Comparison of ENCODE assay signal across 28 cellular contexts in genomic region chrX:925094-925493, GRCh38.
"Had no signal": no experiment of that assay in that cellular context is flagged by ENCODE, and none has a peak within 500 bp of the region (broad histone marks: within the 10 kb centered on the region; RNA-seq: fewer than 3 reads in every experiment).

No MANE protein-coding gene starts in this region.

- H3K79me2 ChIP-seq: hepatocyte had no signal

- H3K36me3 ChIP-seq: colonic mucosa, esophagus muscularis mucosa, esophagus squamous epithelium, gastrocnemius medialis, gastroesophageal sphincter, heart left ventricle, heart right ventricle had no signal

- H3K4me1 ChIP-seq: colonic mucosa, esophagus muscularis mucosa, esophagus squamous epithelium, foreskin keratinocyte, gastrocnemius medialis, gastroesophageal sphincter, heart left ventricle, heart right ventricle had no signal

- H3K4me3 ChIP-seq: colonic mucosa, coronary artery, dorsolateral prefrontal cortex, esophagus muscularis mucosa, esophagus squamous epithelium, gastrocnemius medialis, gastroesophageal sphincter, heart left ventricle, heart right ventricle, hepatocyte had no signal

- H3K9me3 ChIP-seq: colonic mucosa, gastrocnemius medialis had no signal

- H3K4me2 ChIP-seq: hepatocyte had no signal

- ATAC-seq: effector memory CD8-positive, alpha-beta T cell; esophagus mucosa; foreskin keratinocyte; gastrocnemius medialis; gastroesophageal sphincter; heart left ventricle; heart right ventricle had no signal

- H3K27ac ChIP-seq: colonic mucosa, coronary artery, dorsolateral prefrontal cortex, epithelial cell of prostate, esophagus muscularis mucosa, esophagus squamous epithelium, foreskin keratinocyte, gastrocnemius medialis, gastroesophageal sphincter, heart left ventricle, heart right ventricle, hepatocyte had no signal

- H3K27me3 ChIP-seq: colonic mucosa, esophagus squamous epithelium, foreskin keratinocyte, heart left ventricle, heart right ventricle, hepatocyte had no signal

- H2AFZ ChIP-seq: hepatocyte had no signal

- DNase-seq: colonic mucosa; cortex of kidney; dermis blood vessel endothelial cell; dorsolateral prefrontal cortex; effector CD4-positive, alpha-beta T cell; effector CD8-positive, alpha-beta T cell; effector memory CD4-positive, alpha-beta T cell; effector memory CD8-positive, alpha-beta T cell; endodermal cell; erythroblast; esophagus squamous epithelium; foreskin fibroblast; foreskin keratinocyte; foreskin melanocyte; gastrocnemius medialis; glutamatergic neuron; head of caudate nucleus; heart left ventricle; heart right ventricle had no signal

- FAIRE-seq: endometrium, endothelial cell of umbilical vein, frontal cortex had no signal
